In genomic region chr2:163658556-163658955, GRCh38 we compare ENCODE assay signal across 2 cellular contexts.
TF ChIP-seq lines count a peak whose summit lies in the region.

No MANE protein-coding gene starts in this region.

TF ChIP-seq in A549, 52 proteins besides CTCF, POLR2A, EP300 and RAD21 (continued from another document):
- TF ChIP-seq CHD4 (IDR thresholded peaks at IDR 0.05; ENCODE audit: borderline replicate concordance) = no peak

TF ChIP-seq in HEK293, 187 proteins besides CTCF, POLR2A, EP300 and RAD21 (continued from another document):
- TF ChIP-seq PRDM10 (tag by site-specific recombination; IDR thresholded peaks at IDR 0.05) (0 out of 2 replicates have a peak, but pooled peaks have one; percentile 34), MZF1 (tag by site-specific recombination; IDR thresholded peaks at IDR 0.05; ENCODE audit: borderline replicate concordance) (peak; percentile 97)
